17 cellular contexts compared by ENCODE assay signal in genomic region chr9:122420315-122420714, GRCh38. TPM values are rescaled to one million over a fixed set of nuclear protein-coding genes. Genes with fewer than 3 reads are reported as not detected.
DNase-seq lines count a peak whose midpoint lies in the region; ATAC-seq and TF ChIP-seq lines count a peak whose summit lies in the region.
"Had no signal": no experiment of that assay in that cellular context is flagged by ENCODE, and none has a peak within 500 bp of the region (broad histone marks: within the 10 kb centered on the region; RNA-seq: fewer than 3 reads in every experiment).

No MANE protein-coding gene starts in this region.

- peaks cover 2% of the 10 kb centered on the region for H3K27me3 Mint-ChIP-seq in glutamatergic neuron (ENCODE audit: unreplicated experiment)

- H3K36me3 ChIP-seq in DND-41 (ENCODE audit: insufficient read depth, low read length) (no peaks in the 10 kb centered on the region), WERI-Rb-1 (no peaks in the 10 kb centered on the region)

- no peaks in the 10 kb centered on the region for H3K4me1 Mint-ChIP-seq in glutamatergic neuron (ENCODE audit: low read depth, unreplicated experiment)

- H3K9me3 ChIP-seq in DND-41 (ENCODE audit: insufficient read depth, low read length, severe bottlenecking) (no peaks in the 10 kb centered on the region), WERI-Rb-1 (ENCODE audit: severe bottlenecking) (peaks cover 37% of the 10 kb centered on the region)
- H3K9me3 ChIP-seq: A549 had no signal

- no peak overlapping the region for H3K4me3 ChIP-seq in DND-41 (ENCODE audit: low read depth in 1 of 2, low read length in 2 of 2)
- H3K4me3 ChIP-seq in WERI-Rb-1 (ENCODE audit: low read depth, low read length): no peak overlapping the region
- H3K4me3 ChIP-seq: A549 had no signal

- no peak for ATAC-seq in DND-41 (ENCODE audit: insufficient read depth, low read depth)
- ATAC-seq in GM18517 (IDR thresholded peaks at IDR 0.05; ENCODE audit: unreplicated experiment): no peak
- ATAC-seq: A549, HepG2 had no signal

- TF ChIP-seq CTCF in DND-41 (IDR thresholded peaks at IDR 0.05; ENCODE audit: borderline replicate concordance, extremely low read depth, low read length, poor library complexity, severe bottlenecking) (no peak), WERI-Rb-1 (IDR thresholded peaks at IDR 0.05; ENCODE audit: low read depth, low read length) (no peak), glutamatergic neuron (IDR thresholded peaks at IDR 0.05; ENCODE audit: partially characterized antibody, unreplicated experiment) (no peak)

- DNase-seq in DMS53 (lab: John Stamatoyannopoulos, UW): peak; percentile 13
- DNase-seq in DMS53 treated with DMSO at 0.1 percent for 48 hours (lab: John Stamatoyannopoulos, UW; ENCODE audit: unreplicated experiment): no peak
- DNase-seq in DND-41: peak; percentile 10
- peak; percentile 29 for DNase-seq in WERI-Rb-1
- DNase-seq in glutamatergic neuron: peak; percentile 26
- no peak for DNase-seq in SKM-1 treated with dmso at 0.1 percent for 144 hours (lab: John Stamatoyannopoulos, UW; ENCODE audit: unreplicated experiment)
- DNase-seq: AML-193; CD4-positive, alpha-beta T cell; DMS153; GOT3; H7 had no signal

- H3K4me3 Mint-ChIP-seq in glutamatergic neuron (ENCODE audit: unreplicated experiment): no peak overlapping the region
- H3K4me3 Mint-ChIP-seq: CD4-positive, alpha-beta T cell; IgD-negative memory B cell had no signal

- no peak overlapping the region for H3K27ac Mint-ChIP-seq in glutamatergic neuron (ENCODE audit: unreplicated experiment)
- H3K27ac Mint-ChIP-seq: CD4-positive, alpha-beta T cell; IgD-negative memory B cell had no signal

- no peak overlapping the region for H3K9ac ChIP-seq in DND-41 (ENCODE audit: low read depth, low read length)

- H3K27ac ChIP-seq in DND-41 (ENCODE audit: low read length): no peak overlapping the region
- H3K27ac ChIP-seq in WERI-Rb-1: no peak overlapping the region
- H3K27ac ChIP-seq: 22Rv1, A549, C4-2B had no signal

- peaks cover 14% of the 10 kb centered on the region for H3K36me3 Mint-ChIP-seq in glutamatergic neuron (ENCODE audit: unreplicated experiment)

- no peaks in the 10 kb centered on the region for H3K27me3 ChIP-seq in DND-41 (ENCODE audit: insufficient read depth, low read length, poor library complexity)
- peaks cover 6% of the 10 kb centered on the region for H3K27me3 ChIP-seq in WERI-Rb-1 (ENCODE audit: insufficient read depth, low read depth, severe bottlenecking)

- no peaks in the 10 kb centered on the region for H3K4me1 ChIP-seq in DND-41 (ENCODE audit: insufficient read depth, low read length)
- H3K4me1 ChIP-seq: A549 had no signal

- H3K9me3 Mint-ChIP-seq in glutamatergic neuron (ENCODE audit: unreplicated experiment): peaks cover 11% of the 10 kb centered on the region

- H2AFZ ChIP-seq in DND-41 (ENCODE audit: low read depth, low read length): no peak overlapping the region

- H3K79me2 ChIP-seq in DND-41 (ENCODE audit: insufficient read depth, low read length): no peaks in the 10 kb centered on the region

- no peak overlapping the region for H3K4me2 ChIP-seq in DND-41 (ENCODE audit: insufficient read depth, low read length)
- H3K4me2 ChIP-seq: A549 had no signal

- no peaks in the 10 kb centered on the region for H4K20me1 ChIP-seq in DND-41 (ENCODE audit: insufficient read depth, low read length)

RNA-seq across cellular contexts. Expression of gene PTGS1, which starts 49.5 kb away (rescaled TPM):
- total RNA-seq in glutamatergic neuron (ENCODE audit: unreplicated experiment): 0.39 TPM

RNA-seq across cellular contexts. Expression of gene OR1J1, which starts 57.4 kb away (rescaled TPM):
- not detected for total RNA-seq in glutamatergic neuron (ENCODE audit: unreplicated experiment)
- total RNA-seq: CD4-positive, alpha-beta T cell; H7; HepG2 had no signal

Comparison
In these comparisons a context has a peak if more than half of its experiments do, and no peak if none do; other contexts are left out.
1. DNase-seq: peak in DMS53 (single experiment), DND-41 (single experiment), WERI-Rb-1 (single experiment) and glutamatergic neuron (single experiment); none in DMS53 treated with DMSO at 0.1 percent for 48 hours (single experiment) and SKM-1 treated with dmso at 0.1 percent for 144 hours (single experiment).